Comparison of ENCODE assay signal across 9 cellular contexts in genomic region chr11:85827768-85828639, GRCh38. TPM values are rescaled to one million over a fixed set of nuclear protein-coding genes. Genes with fewer than 3 reads are reported as not detected.
DNase-seq lines count a peak whose midpoint lies in the region; ATAC-seq and TF ChIP-seq lines count a peak whose summit lies in the region.
"Had no signal": no experiment of that assay in that cellular context is flagged by ENCODE, and none has a peak within 500 bp of the region (broad histone marks: within the 10 kb centered on the region; RNA-seq: fewer than 3 reads in every experiment).

No MANE protein-coding gene starts in this region.

- peak; percentile 24 for ATAC-seq in activated naive CD8-positive, alpha-beta T cell treated with anti-CD3 and anti-CD28 coated beads, Interleukin-2, amount 10 ng/mL, durations not matched to agents 7 days and 5 days (ENCODE audit: low read depth)
- ATAC-seq in HG02884 (IDR thresholded peaks at IDR 0.05; ENCODE audit: unreplicated experiment) (no peak), GM18873 (IDR thresholded peaks at IDR 0.05; ENCODE audit: low FRiP score, unreplicated experiment) (no peak), HG03045 (IDR thresholded peaks at IDR 0.05; ENCODE audit: unreplicated experiment) (no peak)

- TF ChIP-seq CTCF in kidney epithelial cell (IDR thresholded peaks at IDR 0.05; ENCODE audit: insufficient read depth, low read length, poor library complexity, severe bottlenecking), result no peak

- no peaks in the 10 kb centered on the region for H3K9me3 Mint-ChIP-seq in activated naive CD8-positive, alpha-beta T cell treated with anti-CD3 and anti-CD28 coated beads, Interleukin-2, amount 10 ng/mL, durations not matched to agents 7 days and 5 days

- no peaks in the 10 kb centered on the region for H4K20me1 ChIP-seq in Karpas-422 (ENCODE audit: insufficient read depth, low read depth, low read length)

- peaks cover 2% of the 10 kb centered on the region for H3K27me3 Mint-ChIP-seq in activated naive CD8-positive, alpha-beta T cell treated with anti-CD3 and anti-CD28 coated beads, Interleukin-2, amount 10 ng/mL, durations not matched to agents 7 days and 5 days

- peak; percentile 96 for DNase-seq in A172 (ENCODE audit: low spot score)
- DNase-seq in HCEC 1CT, result peak; percentile 94
- DNase-seq in activated naive CD8-positive, alpha-beta T cell treated with anti-CD3 and anti-CD28 coated beads, Interleukin-2, amount 10 ng/mL, durations not matched to agents 7 days and 5 days, result no peak
- peak; percentile 49 for DNase-seq in kidney epithelial cell (ENCODE audit: low read depth)
- DNase-seq in Karpas-422, result no peak
- DNase-seq: NCI-H1417 treated with DMSO at 0.1 percent for 48 hours had no signal

- H3K79me2 ChIP-seq in Karpas-422 (ENCODE audit: low read length), result no peaks in the 10 kb centered on the region

- H3K4me1 Mint-ChIP-seq in activated naive CD8-positive, alpha-beta T cell treated with anti-CD3 and anti-CD28 coated beads, Interleukin-2, amount 10 ng/mL, durations not matched to agents 7 days and 5 days, result peaks cover 31% of the 10 kb centered on the region

- H3K9ac ChIP-seq in Karpas-422 (ENCODE audit: low read length), result no peak overlapping the region

- peak overlapping the region; percentile 21 for H3K27ac Mint-ChIP-seq in activated naive CD8-positive, alpha-beta T cell treated with anti-CD3 and anti-CD28 coated beads, Interleukin-2, amount 10 ng/mL, durations not matched to agents 7 days and 5 days

- no peak overlapping the region for H2AFZ ChIP-seq in Karpas-422 (ENCODE audit: low read length)

- peak overlapping the region; percentile 18 for H3K4me3 Mint-ChIP-seq in activated naive CD8-positive, alpha-beta T cell treated with anti-CD3 and anti-CD28 coated beads, Interleukin-2, amount 10 ng/mL, durations not matched to agents 7 days and 5 days

- H3K36me3 Mint-ChIP-seq in activated naive CD8-positive, alpha-beta T cell treated with anti-CD3 and anti-CD28 coated beads, Interleukin-2, amount 10 ng/mL, durations not matched to agents 7 days and 5 days, result no peaks in the 10 kb centered on the region

- H3K4me1 ChIP-seq in Karpas-422 (ENCODE audit: low read length), result no peaks in the 10 kb centered on the region

- H3K36me3 ChIP-seq in kidney epithelial cell (ENCODE audit: control insufficient read depth, insufficient read depth, low read length) (no peaks in the 10 kb centered on the region), Karpas-422 (ENCODE audit: insufficient read depth, low read length) (no peaks in the 10 kb centered on the region)

- H3K9me2 ChIP-seq in Karpas-422 (replicated peaks; ENCODE audit: insufficient read depth, low read length), result no peaks in the 10 kb centered on the region

- H3K4me3 ChIP-seq in kidney epithelial cell (ENCODE audit: low read depth, low read length), result no peak overlapping the region
- H3K4me3 ChIP-seq in Karpas-422 (ENCODE audit: low read length), result no peak overlapping the region

- no peak overlapping the region for H3K4me2 ChIP-seq in Karpas-422 (ENCODE audit: low read depth, low read length, poor library complexity, severe bottlenecking)

- H3K27ac ChIP-seq in Karpas-422 (ENCODE audit: low read length), result no peak overlapping the region

- POLR2A ChIA-PET in activated naive CD8-positive, alpha-beta T cell treated with anti-CD3 and anti-CD28 coated beads, Interleukin-2, amount 10 ng/mL, durations not matched to agents 7 days and 5 days (lab: Charles Lee), result interaction anchor here (0.7 to 0.9 kb wide), 2 partner anchors 73 to 148 kb away, joined by 3 read pairs; no protein-coding TSS in a partner anchor

- H3K27me3 ChIP-seq in kidney epithelial cell (ENCODE audit: control insufficient read depth, insufficient read depth, low read length), result no peaks in the 10 kb centered on the region
- H3K27me3 ChIP-seq in Karpas-422 (ENCODE audit: low read length), result no peaks in the 10 kb centered on the region

- H3K9me3 ChIP-seq in Karpas-422 (ENCODE audit: low read length), result no peaks in the 10 kb centered on the region

RNA-seq across cellular contexts. Expression of gene SYTL2, which starts 17.1 kb away (rescaled TPM):
- 39.2 and 52.2 TPM in 2 replicates for total RNA-seq in A172 (2014; rRNA removed; shearing (Covaris generic))
- 10 to 100 TPM; 28.7 to 39.3 TPM for total RNA-seq in activated naive CD8-positive, alpha-beta T cell treated with anti-CD3 and anti-CD28 coated beads, Interleukin-2, amount 10 ng/mL, durations not matched to agents 7 days and 5 days
- total RNA-seq in kidney epithelial cell, result 7.5 and 10.5 TPM in 2 replicates
- 0.69 and 0.75 TPM in 2 replicates for total RNA-seq in Karpas-422 (2014; rRNA removed; shearing (Covaris generic); ENCODE audit: low replicate concordance)

RNA-seq across cellular contexts. Expression of gene CCDC83, which starts 27.2 kb away (rescaled TPM):
- not detected in 2 replicates for total RNA-seq in A172 (2014; rRNA removed; shearing (Covaris generic))
- total RNA-seq in activated naive CD8-positive, alpha-beta T cell treated with anti-CD3 and anti-CD28 coated beads, Interleukin-2, amount 10 ng/mL, durations not matched to agents 7 days and 5 days, result not detected
- not detected in 2 replicates for total RNA-seq in kidney epithelial cell
- not detected in 2 replicates for total RNA-seq in Karpas-422 (2014; rRNA removed; shearing (Covaris generic); ENCODE audit: low replicate concordance)

Comparison
In these comparisons a context has a peak if more than half of its experiments do, and no peak if none do; other contexts are left out.
1. DNase-seq: peak in A172 (single experiment), HCEC 1CT (single experiment) and kidney epithelial cell (single experiment); none in activated naive CD8-positive, alpha-beta T cell treated with anti-CD3 and anti-CD28 coated beads, Interleukin-2, amount 10 ng/mL, durations not matched to agents 7 days and 5 days (single experiment) and Karpas-422 (single experiment).